ENCODE assay signal across 15 cellular contexts in genomic region chr7:139658919-139659675, GRCh38.
DNase-seq lines count a peak whose midpoint lies in the region; ATAC-seq, FAIRE-seq and TF ChIP-seq lines count a peak whose summit lies in the region.
"Had no signal": no experiment of that assay in that cellular context is flagged by ENCODE, and none has a peak within 500 bp of the region (broad histone marks: within the 10 kb centered on the region; RNA-seq: fewer than 3 reads in every experiment).

No MANE protein-coding gene starts in this region.

- H3K79me2 ChIP-seq in K562 (ENCODE audit: control insufficient read depth, insufficient read depth, low read length) (no peaks in the 10 kb centered on the region), neural progenitor cell (ENCODE audit: low read depth) (no peaks in the 10 kb centered on the region)

- H3K27ac ChIP-seq in CD8-positive, alpha-beta T cell (ENCODE audit: low read depth, low read length), result no peak overlapping the region
- H3K27ac ChIP-seq in K562 (ENCODE audit: extremely low read depth, low read depth, low read length) (no peak overlapping the region), neural progenitor cell (no peak overlapping the region)
- H3K27ac ChIP-seq: colonic mucosa, ovary had no signal

- no peak for ATAC-seq in CD8-positive, alpha-beta T cell
- ATAC-seq in K562, result no peak
- ATAC-seq in stimulated activated naive B cell treated with anti-CD40 and anti-IgM and Interleukin-4, amounts not matched to agents 10 μg/mL and 1 μg/mL and 100 μg/mL, for 72 hours (replicated peaks), result no peak
- ATAC-seq: activated CD8-positive, alpha-beta T cell treated with anti-CD3 and anti-CD28 coated beads, Interleukin-2, amount 10 ng/mL, durations not matched to agents 7 days and 5 days had no signal

- no peaks in the 10 kb centered on the region for H3K4me1 ChIP-seq in CD8-positive, alpha-beta T cell (ENCODE audit: insufficient read depth, low read length)
- peaks cover 2 to 19% of the 10 kb centered on the region in 2 experiments; a peak in 4 of 5 replicates for H3K4me1 ChIP-seq in K562 (replicated peaks in 1 of 2; ENCODE audit: control insufficient read depth in 2 of 2, insufficient read depth in 2 of 2, low read length in 2 of 2)
- H3K4me1 ChIP-seq in neural progenitor cell, result peaks cover 27% of the 10 kb centered on the region

- H3K9me3 Mint-ChIP-seq in CD8-positive, alpha-beta T cell, result no peaks in the 10 kb centered on the region
- H3K9me3 Mint-ChIP-seq in neural progenitor cell, result no peaks in the 10 kb centered on the region
- H3K9me3 Mint-ChIP-seq in activated naive CD4-positive, alpha-beta T cell treated with anti-CD3 and anti-CD28 coated beads, Interleukin-2, amount 10 ng/mL, durations not matched to agents 7 days and 5 days, result no peaks in the 10 kb centered on the region
- H3K9me3 Mint-ChIP-seq in stimulated activated naive B cell treated with anti-CD40 and anti-IgM and Interleukin-4, amounts not matched to agents 10 μg/mL and 1 μg/mL and 100 μg/mL, for 72 hours, result peaks cover 0 to 2% of the 10 kb centered on the region in 2 donors

- H3K9me3 ChIP-seq in CD8-positive, alpha-beta T cell (ENCODE audit: low read length), result no peaks in the 10 kb centered on the region
- H3K9me3 ChIP-seq in K562 (replicated peaks; ENCODE audit: control insufficient read depth, insufficient read depth, low read depth, low read length), result no peaks in the 10 kb centered on the region
- no peaks in the 10 kb centered on the region for H3K9me3 ChIP-seq in neural progenitor cell (ENCODE audit: low read depth)
- H3K9me3 ChIP-seq: colonic mucosa, ovary had no signal

- H3K4me3 ChIP-seq in CD8-positive, alpha-beta T cell (ENCODE audit: low read depth, low read length), result no peak overlapping the region
- no peak overlapping the region for H3K4me3 ChIP-seq in K562
- peak overlapping the region; percentile 2 for H3K4me3 ChIP-seq in neural progenitor cell
- H3K4me3 ChIP-seq: colonic mucosa, ovary had no signal

- no peak for TF ChIP-seq RAD21 in K562 (CRISPR knock-in tag; conservative IDR thresholded peaks at IDR 0.05 in 1 of 2, IDR thresholded peaks at IDR 0.05 in 1 of 2)

- H3K4me3 Mint-ChIP-seq in CD8-positive, alpha-beta T cell, result no peak overlapping the region
- peak overlapping the region; percentile 13 for H3K4me3 Mint-ChIP-seq in neural progenitor cell
- no peak overlapping the region for H3K4me3 Mint-ChIP-seq in activated naive CD4-positive, alpha-beta T cell treated with anti-CD3 and anti-CD28 coated beads, Interleukin-2, amount 10 ng/mL, durations not matched to agents 7 days and 5 days
- H3K4me3 Mint-ChIP-seq in stimulated activated naive B cell treated with anti-CD40 and anti-IgM and Interleukin-4, amounts not matched to agents 10 μg/mL and 1 μg/mL and 100 μg/mL, for 72 hours, result no peak overlapping the region
- H3K4me3 Mint-ChIP-seq: activated CD8-positive, alpha-beta T cell treated with anti-CD3 and anti-CD28 coated beads, Interleukin-2, amount 10 ng/mL, durations not matched to agents 7 days and 5 days had no signal

- no TSS peak for BruUV-seq in K562 (replicated peaks; lab: Mats Ljungman, UMichigan)

- no peak for DNase-seq in CD8-positive, alpha-beta T cell
- no peak for DNase-seq in K562 (ENCODE audit: extremely low read depth in 1 of 4, low spot score in 3 of 4)
- peak; percentile 66 for DNase-seq in inferior parietal cortex (ENCODE audit: extremely low spot score)
- DNase-seq in neural progenitor cell (ENCODE audit: low spot score), result no peak
- DNase-seq in GM13976 (ENCODE audit: low spot score), result no peak
- no peak for DNase-seq in activated naive CD4-positive, alpha-beta T cell treated with anti-CD3 and anti-CD28 coated beads, Interleukin-2, amount 10 ng/mL, durations not matched to agents 7 days and 5 days
- DNase-seq in cortex of kidney (lab: John Stamatoyannopoulos, UW), result no peak
- DNase-seq in stimulated activated naive B cell treated with anti-CD40 and anti-IgM and Interleukin-4, amounts not matched to agents 10 μg/mL and 1 μg/mL and 100 μg/mL, for 72 hours, result no peak
- DNase-seq: activated CD8-positive, alpha-beta T cell treated with anti-CD3 and anti-CD28 coated beads, Interleukin-2, amount 10 ng/mL, durations not matched to agents 7 days and 5 days; activated effector memory CD4-positive, alpha-beta T cell treated with anti-CD3 and anti-CD28 coated beads, Interleukin-2, amount 50 U/mL, for 16 hours; colonic mucosa; DMS 273 treated with DMSO at 0.1 percent for 48 hours; NCI-H1092; ovary; T1000 had no signal

- H3K27me3 Mint-ChIP-seq in CD8-positive, alpha-beta T cell (ENCODE audit: low read depth), result no peaks in the 10 kb centered on the region
- H3K27me3 Mint-ChIP-seq in neural progenitor cell (ENCODE audit: insufficient read depth, low read depth), result peaks cover 2% of the 10 kb centered on the region
- H3K27me3 Mint-ChIP-seq in activated naive CD4-positive, alpha-beta T cell treated with anti-CD3 and anti-CD28 coated beads, Interleukin-2, amount 10 ng/mL, durations not matched to agents 7 days and 5 days, result no peaks in the 10 kb centered on the region
- H3K27me3 Mint-ChIP-seq in stimulated activated naive B cell treated with anti-CD40 and anti-IgM and Interleukin-4, amounts not matched to agents 10 μg/mL and 1 μg/mL and 100 μg/mL, for 72 hours, result no peaks in the 10 kb centered on the region

- no peaks in the 10 kb centered on the region for H3K36me3 ChIP-seq in CD8-positive, alpha-beta T cell (ENCODE audit: insufficient read depth, low read length)
- H3K36me3 ChIP-seq in K562 (ENCODE audit: control insufficient read depth, insufficient read depth, low read length) (no peaks in the 10 kb centered on the region), neural progenitor cell (no peaks in the 10 kb centered on the region)
- H3K36me3 ChIP-seq: colonic mucosa, ovary had no signal

- FAIRE-seq in K562 (lab: Jason Lieb, UNC), result no peak

- H3F3A ChIP-seq in neural progenitor cell (ENCODE audit: low read depth), result peaks cover 15% of the 10 kb centered on the region

- no peak overlapping the region for H2AFZ ChIP-seq in K562 (ENCODE audit: low read depth, low read length)
- H2AFZ ChIP-seq in neural progenitor cell (replicated peaks), result no peak overlapping the region

- POLR2A ChIA-PET in CD8-positive, alpha-beta T cell (lab: Charles Lee), result no interaction called here
- POLR2A ChIA-PET in K562 (lab: Yijun Ruan, JAX), result interaction anchor here (0.7 to 1.8 kb wide), 5 partner anchors 8 to 1043 kb away, joined by 3 to 4 read pairs (median 3); no protein-coding TSS in a partner anchor

- no peak for TF ChIP-seq CTCF in CD8-positive, alpha-beta T cell (IDR thresholded peaks at IDR 0.05)
- TF ChIP-seq CTCF in K562 (IDR thresholded peaks at IDR 0.05 in 2 of 3, conservative IDR thresholded peaks at IDR 0.05 in 1 of 3; ENCODE audit: insufficient read depth in 2 of 3, low read depth in 1 of 3, low read length in 3 of 3) (no peak), neural progenitor cell (IDR thresholded peaks at IDR 0.05) (no peak), GM13976 (IDR thresholded peaks at IDR 0.05; ENCODE audit: borderline replicate concordance, control extremely low read depth, extremely low read depth, insufficient read depth, missing control alignments) (no peak)

- intact Hi-C loops in CD8-positive, alpha-beta T cell (cut with DNase I, micrococcal nuclease), result no loop called here
- intact Hi-C loops in K562 (cut with micrococcal nuclease), result no loop called here

- H3K27me3 ChIP-seq in CD8-positive, alpha-beta T cell (ENCODE audit: insufficient read depth, low read length), result no peaks in the 10 kb centered on the region
- no peaks in the 10 kb centered on the region for H3K27me3 ChIP-seq in K562 (ENCODE audit: control insufficient read depth in 2 of 2, insufficient read depth in 2 of 2, low read length in 2 of 2)
- no peaks in the 10 kb centered on the region for H3K27me3 ChIP-seq in neural progenitor cell
- H3K27me3 ChIP-seq: colonic mucosa, ovary had no signal

- no peak overlapping the region for H3K4me2 ChIP-seq in K562 (ENCODE audit: insufficient read depth, low read length)
- peak overlapping the region; percentile 42 for H3K4me2 ChIP-seq in neural progenitor cell

- H4K20me1 ChIP-seq in K562 (replicated peaks; ENCODE audit: control insufficient read depth, insufficient read depth, low read length) (no peaks in the 10 kb centered on the region), neural progenitor cell (ENCODE audit: low read depth) (peaks cover 50% of the 10 kb centered on the region)

- in situ Hi-C loops in K562 (cut with MboI), result no loop called here
- in situ Hi-C loops in GM13976 (cut with MboI; ENCODE audit: low sequenced_read_pairs, unreplicated experiment), result no loop called here

- no peak for TF ChIP-seq POLR2A in K562 (conservative IDR thresholded peaks at IDR 0.05)

- H3K36me3 Mint-ChIP-seq in CD8-positive, alpha-beta T cell, result peaks cover 9% of the 10 kb centered on the region
- peaks cover 2% of the 10 kb centered on the region for H3K36me3 Mint-ChIP-seq in neural progenitor cell
- H3K36me3 Mint-ChIP-seq in activated naive CD4-positive, alpha-beta T cell treated with anti-CD3 and anti-CD28 coated beads, Interleukin-2, amount 10 ng/mL, durations not matched to agents 7 days and 5 days, result no peaks in the 10 kb centered on the region
- peaks cover 33 to 52% of the 10 kb centered on the region in 2 donors for H3K36me3 Mint-ChIP-seq in stimulated activated naive B cell treated with anti-CD40 and anti-IgM and Interleukin-4, amounts not matched to agents 10 μg/mL and 1 μg/mL and 100 μg/mL, for 72 hours

- CTCF ChIA-PET in CD8-positive, alpha-beta T cell (lab: Charles Lee), result interaction anchor here (1.2 kb wide), 1 partner anchor 12 kb away, joined by 6 read pairs; no protein-coding TSS in a partner anchor
- CTCF ChIA-PET in K562 (lab: Yijun Ruan, JAX; ENCODE audit: low intra/inter-chr PET ratio), result interaction anchor here (0.6 kb wide), 1 partner anchor 804 kb away, joined by 3 read pairs; no protein-coding TSS in a partner anchor
- CTCF ChIA-PET in activated naive CD4-positive, alpha-beta T cell treated with anti-CD3 and anti-CD28 coated beads, Interleukin-2, amount 10 ng/mL, durations not matched to agents 7 days and 5 days (lab: Charles Lee), result no interaction called here

- H3K9ac ChIP-seq in K562 (ENCODE audit: insufficient read depth in 1 of 2, low read depth in 2 of 2, low read length in 2 of 2), result no peak overlapping the region
- no peak overlapping the region for H3K9ac ChIP-seq in neural progenitor cell

- TF ChIP-seq EP300 in K562 (IDR thresholded peaks at IDR 0.05; ENCODE audit: low read length), result no peak

- peak overlapping the region; percentile 52 for H3K27ac Mint-ChIP-seq in CD8-positive, alpha-beta T cell
- H3K27ac Mint-ChIP-seq in neural progenitor cell, result no peak overlapping the region
- H3K27ac Mint-ChIP-seq in activated naive CD4-positive, alpha-beta T cell treated with anti-CD3 and anti-CD28 coated beads, Interleukin-2, amount 10 ng/mL, durations not matched to agents 7 days and 5 days, result no peak overlapping the region
- H3K27ac Mint-ChIP-seq in stimulated activated naive B cell treated with anti-CD40 and anti-IgM and Interleukin-4, amounts not matched to agents 10 μg/mL and 1 μg/mL and 100 μg/mL, for 72 hours, result no peak overlapping the region

- 68% methylated on average over 14 of the region's 14 CpGs for WGBS in K562 (ENCODE audit: insufficient coverage, low coverage, missing lambda C conversion rate)

- H3K4me1 Mint-ChIP-seq in CD8-positive, alpha-beta T cell (ENCODE audit: low read depth), result peaks cover 17% of the 10 kb centered on the region
- H3K4me1 Mint-ChIP-seq in neural progenitor cell, result peaks cover 68% of the 10 kb centered on the region
- peaks cover 9% of the 10 kb centered on the region for H3K4me1 Mint-ChIP-seq in activated naive CD4-positive, alpha-beta T cell treated with anti-CD3 and anti-CD28 coated beads, Interleukin-2, amount 10 ng/mL, durations not matched to agents 7 days and 5 days
- H3K4me1 Mint-ChIP-seq in stimulated activated naive B cell treated with anti-CD40 and anti-IgM and Interleukin-4, amounts not matched to agents 10 μg/mL and 1 μg/mL and 100 μg/mL, for 72 hours, result peaks cover 37 to 62% of the 10 kb centered on the region in 2 donors

- H3K9me1 ChIP-seq in K562 (ENCODE audit: control insufficient read depth, insufficient read depth, low read length), result no peaks in the 10 kb centered on the region
